In genomic region chr20:36385503-36385902, GRCh38 we compare ENCODE assay signal across 28 cellular contexts.
"Had no signal": no experiment of that assay in that cellular context is flagged by ENCODE, and none has a peak within 500 bp of the region (broad histone marks: within the 10 kb centered on the region; RNA-seq: fewer than 3 reads in every experiment).

No MANE protein-coding gene starts in this region.

- H3K36me3 ChIP-seq: gastroesophageal sphincter, heart right ventricle, left lung, prostate gland, sigmoid colon, tibial artery had no signal

- H3K4me1 Mint-ChIP-seq: endodermal cell; mesothelial cell of epicardium; naive B cell; neural crest cell; stimulated activated effector memory CD8-positive, alpha-beta T cell treated with anti-CD3 and anti-CD28 coated beads, Interleukin-12 subunit alpha, Interleukin-12 subunit beta, amount 100 ng/mL, for 72 hours had no signal

- ATAC-seq: esophagus mucosa; foreskin keratinocyte; gastroesophageal sphincter; heart right ventricle; left cardiac atrium; left lung; mucosa of descending colon; right cardiac atrium; stimulated activated effector memory CD8-positive, alpha-beta T cell treated with anti-CD3 and anti-CD28 coated beads, Interleukin-12 subunit alpha, Interleukin-12 subunit beta, amount 100 ng/mL, for 72 hours had no signal

- H3K36me3 Mint-ChIP-seq: mesothelial cell of epicardium; naive B cell; natural killer cell treated with Interleukin-12 subunit alpha and Interleukin-12 subunit beta and Interleukin-15 and Interleukin-18, amount 100 ng/mL, for 72 hours; stimulated activated effector memory CD8-positive, alpha-beta T cell treated with anti-CD3 and anti-CD28 coated beads, Interleukin-12 subunit alpha, Interleukin-12 subunit beta, amount 100 ng/mL, for 72 hours; type B pancreatic cell had no signal

- H3K9me3 ChIP-seq: left lung, mucosa of descending colon, prostate gland, testis, tibial artery had no signal

- H3K4me1 ChIP-seq: foreskin keratinocyte, gastroesophageal sphincter, heart right ventricle, left lung, prostate gland, sigmoid colon, testis, tibial artery had no signal

- H3K4me3 Mint-ChIP-seq: endodermal cell; mesothelial cell of epicardium; naive B cell; natural killer cell treated with Interleukin-12 subunit alpha and Interleukin-12 subunit beta and Interleukin-15 and Interleukin-18, amount 100 ng/mL, for 72 hours; neural crest cell; stimulated activated effector memory CD8-positive, alpha-beta T cell treated with anti-CD3 and anti-CD28 coated beads, Interleukin-12 subunit alpha, Interleukin-12 subunit beta, amount 100 ng/mL, for 72 hours; type B pancreatic cell had no signal

- H3K27ac ChIP-seq: epithelial cell of prostate, foreskin keratinocyte, gastroesophageal sphincter, heart right ventricle, left lung, prostate gland, sigmoid colon, testis, tibial artery had no signal

- H3K9me3 Mint-ChIP-seq: endodermal cell; mesothelial cell of epicardium; neural crest cell; stimulated activated effector memory CD8-positive, alpha-beta T cell treated with anti-CD3 and anti-CD28 coated beads, Interleukin-12 subunit alpha, Interleukin-12 subunit beta, amount 100 ng/mL, for 72 hours; type B pancreatic cell had no signal

- H3K27ac Mint-ChIP-seq: endodermal cell; mesothelial cell of epicardium; naive B cell; natural killer cell treated with Interleukin-12 subunit alpha and Interleukin-12 subunit beta and Interleukin-15 and Interleukin-18, amount 100 ng/mL, for 72 hours; stimulated activated effector memory CD8-positive, alpha-beta T cell treated with anti-CD3 and anti-CD28 coated beads, Interleukin-12 subunit alpha, Interleukin-12 subunit beta, amount 100 ng/mL, for 72 hours; type B pancreatic cell had no signal

- DNase-seq: effector CD4-positive, alpha-beta T cell; endodermal cell; foreskin keratinocyte; heart right ventricle; hippocampal formation; left cardiac atrium; left lung; mesenchymal stem cell; mucosa of descending colon; naive B cell; nucleus accumbens; right cardiac atrium; sigmoid colon; stimulated activated CD4-positive, alpha-beta T cell treated with anti-CD3 and anti-CD28 coated beads, Interleukin-2, amount 100 ng/mL, for 24 hours; stimulated activated CD4-positive, alpha-beta T cell treated with anti-CD3 and anti-CD28 coated beads, Interleukin-4, amount 100 ng/mL, for 24 hours; stimulated activated naive CD4-positive, alpha-beta T cell treated with Interleukin-2 at 50 U/mL for 16 hours; testis; tibial artery had no signal

- H3K27me3 ChIP-seq: dorsolateral prefrontal cortex, testis had no signal

- H3K4me3 ChIP-seq: dorsolateral prefrontal cortex, gastroesophageal sphincter, heart right ventricle, left lung, mucosa of descending colon, prostate gland, sigmoid colon, testis, tibial artery had no signal
